ENCODE assay signal across 20 cellular contexts in the genomic region with DNA sequence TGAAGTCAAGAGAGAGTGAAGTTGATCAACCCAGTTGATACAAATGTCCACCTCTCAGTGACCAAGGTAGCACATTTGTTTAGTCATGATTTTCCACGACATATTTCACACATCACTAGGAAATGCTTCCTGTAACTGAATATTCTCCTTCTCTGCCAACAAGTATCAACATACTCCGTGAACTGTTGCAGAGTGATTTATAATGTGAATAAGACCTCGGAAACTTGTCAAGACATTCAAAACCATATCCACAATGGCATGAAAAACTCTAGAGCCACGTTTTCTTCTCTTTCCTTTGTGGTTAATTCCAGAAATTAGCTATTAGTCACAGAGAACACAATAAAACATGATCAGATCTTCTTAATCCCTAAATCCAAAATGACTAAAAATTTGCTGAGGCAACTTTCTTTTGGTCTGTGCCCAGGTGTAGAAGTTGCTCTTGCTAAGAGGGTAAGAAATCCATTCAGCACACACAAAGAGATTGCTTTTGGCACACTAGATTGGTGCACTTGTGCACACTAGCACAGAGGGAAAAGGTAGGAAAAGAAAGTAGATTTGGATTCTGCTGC.
"Had no signal": no experiment of that assay in that cellular context is flagged by ENCODE, and none has a peak within 500 bp of the region (broad histone marks: within the 10 kb centered on the region; RNA-seq: fewer than 3 reads in every experiment).

No MANE protein-coding gene starts in this region.

- H3K27ac ChIP-seq: ovary, transverse colon, uterus had no signal

- H3K36me3 ChIP-seq: esophagus squamous epithelium, heart left ventricle, left ventricle myocardium inferior, ovary, transverse colon, uterus had no signal

- H3K9me3 ChIP-seq: esophagus squamous epithelium, heart left ventricle, left ventricle myocardium inferior, mucosa of descending colon, ovary, transverse colon, uterus had no signal

- H3K4me3 ChIP-seq: esophagus squamous epithelium, left ventricle myocardium inferior, mucosa of descending colon, ovary, transverse colon, uterus had no signal

- DNase-seq: activated CD4-positive, alpha-beta memory T cell treated with anti-CD3 and anti-CD28 coated beads, Interleukin-2, amount 10 ng/mL, durations not matched to agents 7 days and 5 days; activated CD4-positive, alpha-beta T cell treated with anti-CD3 and anti-CD28 coated beads for 48 hours; activated CD4-positive, CD25-positive, alpha-beta regulatory T cell; activated CD8-positive, alpha-beta memory T cell treated with anti-CD3 and anti-CD28 coated beads, Interleukin-2, amount 10 ng/mL, durations not matched to agents 7 days and 5 days; activated naive CD4-positive, alpha-beta T cell treated with Interleukin-2 at 50 U/mL for 16 hours; activated naive CD8-positive, alpha-beta T cell treated with anti-CD3 and anti-CD28 coated beads, Interleukin-2, amount 10 ng/mL, durations not matched to agents 7 days and 5 days; effector CD4-positive, alpha-beta T cell; esophagus squamous epithelium; mucosa of descending colon; naive thymus-derived CD8-positive, alpha-beta T cell; stimulated activated CD4-positive, alpha-beta T cell treated with anti-CD3 and anti-CD28 coated beads, Interleukin-12 subunit alpha, Interleukin-12 subunit beta, amount 100 ng/mL, for 4 hours; stimulated activated CD4-positive, alpha-beta T cell treated with anti-CD3 and anti-CD28 coated beads, Interleukin-2, amount 100 ng/mL, for 24 hours; stimulated activated naive CD8-positive, alpha-beta T cell treated with anti-CD3 and anti-CD28 coated beads, Interleukin-15, Interleukin-2, amounts not matched to agents 100 U/mL and 50 U/mL, for 24 hours; T-helper 1 cell; T1000; transverse colon had no signal

- H3K4me1 ChIP-seq: left ventricle myocardium inferior, transverse colon, uterus had no signal

- ATAC-seq: activated CD8-positive, alpha-beta memory T cell treated with anti-CD3 and anti-CD28 coated beads, Interleukin-2, amount 10 ng/mL, durations not matched to agents 7 days and 5 days; mucosa of descending colon; naive thymus-derived CD8-positive, alpha-beta T cell; stimulated activated naive CD8-positive, alpha-beta T cell treated with anti-CD3 and anti-CD28 coated beads, Interleukin-15, Interleukin-2, amounts not matched to agents 100 U/mL and 50 U/mL, for 24 hours had no signal

- H3K27me3 ChIP-seq: esophagus squamous epithelium, heart left ventricle, ovary, transverse colon, uterus had no signal
